In genomic region chr5:9265391-9266287, GRCh38 we compare ENCODE assay signal across 10 cellular contexts.
A peak's percentile ranks its signal among the peaks of the same experiment; 100 is the strongest.
DNase-seq lines count a peak whose midpoint lies in the region; ATAC-seq, FAIRE-seq and TF ChIP-seq lines count a peak whose summit lies in the region.
"Had no signal": no experiment of that assay in that cellular context is flagged by ENCODE, and none has a peak within 500 bp of the region (broad histone marks: within the 10 kb centered on the region; RNA-seq: fewer than 3 reads in every experiment).

No MANE protein-coding gene starts in this region.

- peak; percentile 23 for FAIRE-seq in H54 (lab: Jason Lieb, UNC)
- FAIRE-seq: frontal cortex had no signal

- TF ChIP-seq POLR2A in H54 (IDR thresholded peaks at IDR 0.05; ENCODE audit: low read depth, low read length) = no peak

- no peak for TF ChIP-seq CTCF in astrocyte of the cerebellum (IDR thresholded peaks at IDR 0.05; ENCODE audit: low read depth, low read length, missing control alignments)

- H3K4me3 ChIP-seq in astrocyte of the cerebellum (ENCODE audit: low read depth, low read length) (no peak overlapping the region), right cardiac atrium (ENCODE audit: low read length) (no peak overlapping the region), skin epidermis (no peak overlapping the region)

- H3K4me1 ChIP-seq in right cardiac atrium (ENCODE audit: control insufficient read depth, insufficient read depth, low read length) = no peaks in the 10 kb centered on the region

- ATAC-seq in right cardiac atrium (peak; percentile 66 to 84), GM21447 (IDR thresholded peaks at IDR 0.05; ENCODE audit: unreplicated experiment) (no peak), GM21529 (IDR thresholded peaks at IDR 0.05; ENCODE audit: unreplicated experiment) (no peak)

- in situ Hi-C loops in astrocyte of the cerebellum (cut with HindIII; ENCODE audit: low sequenced_read_pairs) = no loop called here

- peak; percentile 31 for DNase-seq in H54 (ENCODE audit: insufficient read length, low spot score)
- DNase-seq in astrocyte of the cerebellum (ENCODE audit: low read depth) = peak; percentile 82
- peak in 1 of 3 donors; percentile 54 for DNase-seq in right cardiac atrium
- no peak for DNase-seq in NCI-H1048 (lab: John Stamatoyannopoulos, UW)
- no peak for DNase-seq in SHP77 (lab: John Stamatoyannopoulos, UW)
- DNase-seq: substantia nigra had no signal

- peaks cover 2% of the 10 kb centered on the region for H3K9me3 ChIP-seq in right cardiac atrium (ENCODE audit: control insufficient read depth, low read length)

- peak overlapping the region; percentile 84 for H3K27ac ChIP-seq in right cardiac atrium (ENCODE audit: low read length)
- H3K27ac ChIP-seq in skin epidermis = peak overlapping the region in 11 of 21 experiments; percentile 2 to 71 (median 39)

- intact Hi-C loops in right cardiac atrium (cut with DNase I) = no loop called here

- H3K27me3 ChIP-seq in right cardiac atrium (ENCODE audit: control insufficient read depth, insufficient read depth) = no peaks in the 10 kb centered on the region

- WGBS in right cardiac atrium = 52% methylated on average over 17 of the region's 17 CpGs

Comparison
In these comparisons a context has a peak if more than half of its experiments do, and no peak if none do; other contexts are left out.
1. DNase-seq: peak in H54 (single experiment) and astrocyte of the cerebellum (single experiment); none in NCI-H1048 (single experiment) and SHP77 (0 of 2).
2. ATAC-seq: peak in right cardiac atrium (2 of 2); none in GM21447 (single experiment) and GM21529 (single experiment).